8 cellular contexts compared by ENCODE assay signal in the genomic region with DNA sequence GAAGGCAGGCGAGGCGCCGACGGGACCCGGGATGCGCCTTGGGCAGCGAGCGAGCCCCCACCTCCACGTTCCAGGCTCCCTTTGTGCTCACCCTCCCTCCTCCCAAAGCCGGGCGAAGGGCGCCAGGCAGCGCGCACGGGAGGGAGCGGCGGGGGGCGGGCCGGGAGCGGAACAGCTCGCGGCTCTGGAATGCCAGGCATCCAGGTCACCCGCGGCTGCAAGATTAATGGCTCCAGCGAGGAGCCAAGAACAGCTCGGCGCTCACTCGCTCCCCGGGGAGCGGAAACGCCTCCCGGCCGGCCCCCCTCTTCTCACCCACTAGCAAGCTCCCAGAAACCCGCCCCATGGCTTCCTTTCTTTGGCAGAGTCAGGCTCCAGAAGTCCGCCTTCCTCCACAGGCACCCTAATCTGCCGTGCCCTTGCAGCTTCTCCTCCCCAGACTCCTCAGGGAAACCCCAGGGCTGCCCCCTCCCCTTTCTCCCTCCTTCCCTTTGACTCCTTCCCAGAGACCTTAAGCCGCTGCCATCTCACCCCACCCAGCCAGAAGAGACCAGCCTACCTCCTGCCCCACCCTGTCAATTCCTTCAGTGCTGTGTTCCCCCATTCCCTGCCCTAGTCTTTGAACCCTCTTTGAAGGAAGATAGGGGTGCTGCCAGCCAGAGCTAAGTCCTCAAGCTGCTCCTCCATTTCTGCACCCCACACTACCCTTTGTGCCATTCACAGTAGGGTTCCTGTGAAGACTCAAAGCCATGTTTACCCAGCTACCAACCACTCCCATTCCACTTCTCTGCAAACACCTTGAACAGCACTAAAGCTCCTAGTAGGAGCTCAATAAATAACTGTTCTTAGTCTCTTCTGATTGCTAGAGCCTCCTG. TPM values are rescaled to one million over a fixed set of nuclear protein-coding genes. Genes with fewer than 3 reads are reported as not detected.
DNase-seq lines count a peak whose midpoint lies in the region; ATAC-seq and TF ChIP-seq lines count a peak whose summit lies in the region.

No MANE protein-coding gene starts in this region.

- no peak for DNase-seq in activated T-cell treated with anti-CD3 and anti-CD28 coated beads, Interleukin-2, amount 50 U/mL, for 4 hours
- DNase-seq in activated T-cell treated with anti-CD3 and anti-CD28 coated beads for 4 hours = no peak
- DNase-seq in NT2/D1 (ENCODE audit: low read depth, low spot score) = peak; percentile 97
- DNase-seq in breast epithelium (ENCODE audit: low spot score in 2 of 2) = peak; percentile 95 to 96
- DNase-seq in iPS DF 19.7 (ENCODE audit: low read depth, low spot score) = peak; percentile 85

- no peaks in the 10 kb centered on the region for H3K36me3 Mint-ChIP-seq in activated T-cell treated with anti-CD3 and anti-CD28 coated beads, Interleukin-2, amount 50 U/mL, for 4 hours (ENCODE audit: insufficient read depth)

- no peaks in the 10 kb centered on the region for H3K9me3 Mint-ChIP-seq in activated T-cell treated with anti-CD3 and anti-CD28 coated beads, Interleukin-2, amount 50 U/mL, for 4 hours

- H3K4me3 Mint-ChIP-seq in activated T-cell treated with anti-CD3 and anti-CD28 coated beads, Interleukin-2, amount 50 U/mL, for 4 hours = peak overlapping the region; percentile 77

- H3K4me3 ChIP-seq in NT2/D1 (ENCODE audit: insufficient read length, low read depth) = no peak overlapping the region
- H3K4me3 ChIP-seq in breast epithelium = peak overlapping the region; percentile 25 to 57 (median 36)
- peak overlapping the region; percentile 50 for H3K4me3 ChIP-seq in rectal smooth muscle tissue (ENCODE audit: low read length)

- peak; percentile 66 to 74 for ATAC-seq in activated T-cell treated with anti-CD3 and anti-CD28 coated beads, Interleukin-2, amount 50 U/mL, for 4 hours
- ATAC-seq in HG03354 (IDR thresholded peaks at IDR 0.05; ENCODE audit: poor library complexity, severe bottlenecking, unreplicated experiment) = no peak
- ATAC-seq in HG02852 (IDR thresholded peaks at IDR 0.05; ENCODE audit: unreplicated experiment) = no peak

- peak overlapping the region; percentile 97 to 100 for H3K27ac ChIP-seq in breast epithelium
- peak overlapping the region; percentile 75 for H3K27ac ChIP-seq in rectal smooth muscle tissue (ENCODE audit: low read depth, low read length)

- no peak for TF ChIP-seq CTCF in breast epithelium (IDR thresholded peaks at IDR 0.05)

- peaks cover 27% of the 10 kb centered on the region for H3K4me1 Mint-ChIP-seq in activated T-cell treated with anti-CD3 and anti-CD28 coated beads, Interleukin-2, amount 50 U/mL, for 4 hours (ENCODE audit: low read depth)

- H3K4me1 ChIP-seq in NT2/D1 (ENCODE audit: insufficient read depth, insufficient read length) (peaks cover 56% of the 10 kb centered on the region), breast epithelium (peaks cover 25 to 39% of the 10 kb centered on the region in 2 donors), rectal smooth muscle tissue (ENCODE audit: control insufficient read depth, insufficient read depth, low read length) (peaks cover 71% of the 10 kb centered on the region)

- H3K9me3 ChIP-seq in NT2/D1 (ENCODE audit: insufficient read depth, low read length) (no peaks in the 10 kb centered on the region), breast epithelium (no peaks in the 10 kb centered on the region)

- intact Hi-C loops in breast epithelium (cut with DNase I; ENCODE audit: low total_unique reads) = loop anchor here (5.0 kb wide), 1 partner anchor 523 kb away; no protein-coding TSS in a partner anchor

- H3K27me3 ChIP-seq in NT2/D1 (ENCODE audit: insufficient read depth, insufficient read length) (no peaks in the 10 kb centered on the region), breast epithelium (no peaks in the 10 kb centered on the region), rectal smooth muscle tissue (ENCODE audit: control insufficient read depth, insufficient read depth, low read length) (no peaks in the 10 kb centered on the region)

- peaks cover 6% of the 10 kb centered on the region for H3K27me3 Mint-ChIP-seq in activated T-cell treated with anti-CD3 and anti-CD28 coated beads, Interleukin-2, amount 50 U/mL, for 4 hours (ENCODE audit: low read depth)

- peaks cover 94% of the 10 kb centered on the region for H3K36me3 ChIP-seq in NT2/D1 (ENCODE audit: insufficient read depth, insufficient read length, low read length)
- peaks cover 6% of the 10 kb centered on the region for H3K36me3 ChIP-seq in breast epithelium
- peaks cover 42% of the 10 kb centered on the region for H3K36me3 ChIP-seq in rectal smooth muscle tissue (ENCODE audit: control insufficient read depth, insufficient read depth, low read length)

- H3K9ac ChIP-seq in NT2/D1 (ENCODE audit: insufficient read length, low read depth) (peak overlapping the region; percentile 62), rectal smooth muscle tissue (ENCODE audit: low read length) (peak overlapping the region; percentile 24)

- no peak for TF ChIP-seq POLR2A in breast epithelium (IDR thresholded peaks at IDR 0.05)

RNA-seq across cellular contexts. Expression of gene AMOTL2, which starts 9.9 kb away (rescaled TPM):
- total RNA-seq in activated T-cell treated with anti-CD3 and anti-CD28 coated beads, Interleukin-2, amount 50 U/mL, for 4 hours = under 1 TPM; 0.16 to 0.87 (median 0.20) TPM
- 100 to 1,000 TPM in 1 of 3 donors, 10 to 100 TPM in 2; 78.3 to 281 (median 83.2) TPM for total RNA-seq in breast epithelium

Comparison
In these comparisons a context has a peak if more than half of its experiments do, and no peak if none do; other contexts are left out.
1. ATAC-seq: peak in activated T-cell treated with anti-CD3 and anti-CD28 coated beads, Interleukin-2, amount 50 U/mL, for 4 hours (2 of 2); none in HG03354 (single experiment) and HG02852 (single experiment).
2. DNase-seq: peak in NT2/D1 (single experiment), breast epithelium (2 of 2) and iPS DF 19.7 (single experiment); none in activated T-cell treated with anti-CD3 and anti-CD28 coated beads, Interleukin-2, amount 50 U/mL, for 4 hours (single experiment) and activated T-cell treated with anti-CD3 and anti-CD28 coated beads for 4 hours (single experiment).
3. RNA of gene AMOTL2, which starts 9.9 kb away (total RNA-seq): 78.3 to 281 TPM in breast epithelium; 0.16 to 0.87 TPM in activated T-cell treated with anti-CD3 and anti-CD28 coated beads, Interleukin-2, amount 50 U/mL, for 4 hours; every median in the first group is over 10 times any median in the second.